ENCODE assay signal across 8 cellular contexts in the genomic region with DNA sequence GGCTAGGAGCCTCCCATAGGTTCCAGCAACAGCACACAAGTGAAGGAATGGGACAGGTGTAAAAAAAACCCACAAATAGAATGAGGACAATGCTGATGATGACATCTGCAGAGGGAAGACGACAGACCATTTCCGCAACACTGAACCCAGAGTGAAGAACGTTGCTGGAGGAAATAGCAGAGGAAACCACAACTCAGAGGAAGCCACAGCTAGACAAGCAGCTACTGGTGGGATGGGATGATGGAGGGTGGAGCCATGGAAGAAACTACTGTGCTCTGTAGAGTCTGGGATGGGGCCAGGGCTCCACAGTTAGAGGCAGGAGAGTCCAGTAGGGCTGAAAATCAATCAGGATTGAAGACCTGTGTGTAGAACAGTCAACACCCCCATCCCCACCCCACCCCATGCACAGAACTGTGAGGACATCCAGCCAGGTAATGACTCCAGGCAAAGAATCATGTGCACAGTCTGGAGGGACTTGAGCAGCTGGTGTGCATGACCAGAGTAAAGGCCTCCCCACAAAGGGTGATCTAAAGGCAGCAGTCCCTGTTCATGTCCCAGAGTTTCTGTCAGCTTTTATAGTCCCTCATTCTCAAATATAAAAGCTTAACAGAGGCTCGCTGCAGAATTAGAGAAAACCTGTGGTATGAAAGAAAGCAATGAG.
DNase-seq lines count a peak whose midpoint lies in the region; ATAC-seq and TF ChIP-seq lines count a peak whose summit lies in the region.

No MANE protein-coding gene starts in this region.

- no peak for TF ChIP-seq CTCF in RWPE1 (conservative IDR thresholded peaks at IDR 0.05; ENCODE audit: low read depth)

- H3K9me2 ChIP-seq in GM23248 (ENCODE audit: insufficient read depth): no peaks in the 10 kb centered on the region

- in situ Hi-C loops in GM23248 (cut with MboI): no loop called here

- POLR2A ChIA-PET in RWPE1 (lab: Yijun Ruan, JAX; ENCODE audit: low non-redundant PET): no interaction called here

- WGBS in GM23248 (ENCODE audit: low coverage in 1 of 2, low lambda C conversion rate in 2 of 2, missing lambda C conversion rate in 2 of 2), 2 experiments: 41 to 48% methylated on average over 4 of the region's 4 CpGs

- no peaks in the 10 kb centered on the region for H3K36me3 ChIP-seq in GM23248 (ENCODE audit: low read depth)

- H3K27ac ChIP-seq in GM23248: no peak overlapping the region
- H3K27ac ChIP-seq in RWPE1: no peak overlapping the region

- H3K4me1 ChIP-seq in GM23248 (ENCODE audit: insufficient read depth): no peaks in the 10 kb centered on the region

- H3K4me2 ChIP-seq in GM23248 (ENCODE audit: unreplicated experiment): no peak overlapping the region

- no peak overlapping the region for H2AFZ ChIP-seq in GM23248

- H3K9me3 ChIP-seq in GM23248 (ENCODE audit: low read depth): no peaks in the 10 kb centered on the region

- no peaks in the 10 kb centered on the region for H4K20me1 ChIP-seq in GM23248 (ENCODE audit: insufficient read depth)

- DNase-seq in GM23248: peak; percentile 4
- peak in 3 of 5 experiments; percentile 25 to 97 (median 82) for DNase-seq in T-helper 2 cell
- DNase-seq in astrocyte of the hippocampus (ENCODE audit: low read depth, low spot score): peak; percentile 26
- peak; percentile 9 to 15 for DNase-seq in stimulated activated CD8-positive, alpha-beta memory T cell treated with anti-CD3 and anti-CD28 coated beads, Interleukin-4, amount 100 ng/mL, for 1 hour (ENCODE audit: low read depth in 2 of 2, low spot score in 1 of 2)
- DNase-seq in NCI-H2171 treated with DMSO at 0.1 percent for 48 hours (lab: John Stamatoyannopoulos, UW): no peak
- no peak for DNase-seq in RWPE1 (ENCODE audit: low spot score)
- DNase-seq in retina: no peak

- no peaks in the 10 kb centered on the region for H3K79me2 ChIP-seq in GM23248 (ENCODE audit: insufficient read depth)

- H3K27me3 ChIP-seq in GM23248 (replicated peaks; ENCODE audit: insufficient read depth): peaks cover 12% of the 10 kb centered on the region

- H3K9ac ChIP-seq in GM23248: no peak overlapping the region

- no peak for ATAC-seq in GM18517 (IDR thresholded peaks at IDR 0.05; ENCODE audit: unreplicated experiment)

- no peak overlapping the region for H3K4me3 ChIP-seq in GM23248

- CTCF ChIA-PET in RWPE1 (lab: Yijun Ruan, JAX): no interaction called here

- no peaks in the 10 kb centered on the region for H3F3A ChIP-seq in GM23248 (ENCODE audit: insufficient read depth)

Comparison
In these comparisons a context has a peak if more than half of its experiments do, and no peak if none do; other contexts are left out.
1. DNase-seq: peak in GM23248 (single experiment), T-helper 2 cell (3 of 5), astrocyte of the hippocampus (single experiment) and stimulated activated CD8-positive, alpha-beta memory T cell treated with anti-CD3 and anti-CD28 coated beads, Interleukin-4, amount 100 ng/mL, for 1 hour (2 of 2); none in NCI-H2171 treated with DMSO at 0.1 percent for 48 hours (single experiment), RWPE1 (single experiment) and retina (single experiment).